10 cellular contexts compared by ENCODE assay signal in genomic region chr7:43764807-43765491, GRCh38.
A peak's percentile ranks its signal among the peaks of the same experiment; 100 is the strongest.
DNase-seq lines count a peak whose midpoint lies in the region; ATAC-seq and TF ChIP-seq lines count a peak whose summit lies in the region.
"Had no signal": no experiment of that assay in that cellular context is flagged by ENCODE, and none has a peak within 500 bp of the region (broad histone marks: within the 10 kb centered on the region; RNA-seq: fewer than 3 reads in every experiment).

No MANE protein-coding gene starts in this region.

- no peak overlapping the region for H3K4me3 ChIP-seq in fibroblast of mammary gland (ENCODE audit: control insufficient read depth, low read depth, low read length)
- H3K4me3 ChIP-seq in rectal smooth muscle tissue (ENCODE audit: low read length) = no peak overlapping the region
- H3K4me3 ChIP-seq: right atrium auricular region had no signal

- no peak for TF ChIP-seq CTCF in fibroblast of mammary gland (conservative IDR thresholded peaks at IDR 0.05; ENCODE audit: control insufficient read depth, insufficient read depth, low read depth, low read length)

- H3K27me3 ChIP-seq in rectal smooth muscle tissue (ENCODE audit: control insufficient read depth, insufficient read depth, low read length) = no peaks in the 10 kb centered on the region
- H3K27me3 ChIP-seq: right atrium auricular region had no signal

- H3K4me1 ChIP-seq in rectal smooth muscle tissue (ENCODE audit: control insufficient read depth, insufficient read depth, low read length) = peaks cover 10% of the 10 kb centered on the region

- peaks cover 2% of the 10 kb centered on the region for H3K36me3 ChIP-seq in rectal smooth muscle tissue (ENCODE audit: control insufficient read depth, insufficient read depth, low read length)
- H3K36me3 ChIP-seq: right atrium auricular region had no signal

- H3K9ac ChIP-seq in rectal smooth muscle tissue (ENCODE audit: low read length) = peak overlapping the region; percentile 27

- peak overlapping the region; percentile 67 for H3K27ac ChIP-seq in rectal smooth muscle tissue (ENCODE audit: low read depth, low read length)

- no peak for ATAC-seq in GM21367 (IDR thresholded peaks at IDR 0.05; ENCODE audit: unreplicated experiment)
- no peak for ATAC-seq in GM21515 (IDR thresholded peaks at IDR 0.05; ENCODE audit: unreplicated experiment)

- DNase-seq in DMS53 treated with DMSO at 0.1 percent for 48 hours (lab: John Stamatoyannopoulos, UW; ENCODE audit: unreplicated experiment) (peak; percentile 13), OCI-M1 (lab: John Stamatoyannopoulos, UW) (peak; percentile 38), fibroblast of mammary gland (ENCODE audit: low read depth) (peak; percentile 63), C1 segment of cervical spinal cord (lab: John Stamatoyannopoulos, UW) (no peak), DMS79 (lab: John Stamatoyannopoulos, UW) (no peak)
- DNase-seq: amygdala had no signal

Comparison
In these comparisons a context has a peak if more than half of its experiments do, and no peak if none do; other contexts are left out.
1. DNase-seq: peak in DMS53 treated with DMSO at 0.1 percent for 48 hours (single experiment), OCI-M1 (single experiment) and fibroblast of mammary gland (single experiment); none in C1 segment of cervical spinal cord (0 of 14) and DMS79 (single experiment).